In genomic region chr22:45642966-45643365, GRCh38 we compare ENCODE assay signal across 19 cellular contexts.
"Had no signal": no experiment of that assay in that cellular context is flagged by ENCODE, and none has a peak within 500 bp of the region (broad histone marks: within the 10 kb centered on the region; RNA-seq: fewer than 3 reads in every experiment).

No MANE protein-coding gene starts in this region.

- DNase-seq: activated CD4-positive, alpha-beta T cell treated with anti-CD3 and anti-CD28 coated beads, Interleukin-2, amount 50 U/mL, for 1 hour; activated gamma-delta T cell treated with Interleukin-2 at 50 U/mL for 16 hours; activated T-cell treated with anti-CD3 and anti-CD28 coated beads for 4 hours; cerebellar nuclear complex; cortex of kidney; effector CD8-positive, alpha-beta T cell; kidney; sigmoid colon; stimulated activated CD4-positive, alpha-beta T cell treated with anti-CD3 and anti-CD28 coated beads, Interleukin-4, amount 100 ng/mL, for 4 hours; stimulated activated naive CD4-positive, alpha-beta T cell; T-cell had no signal

- H3K27ac Mint-ChIP-seq: activated naive CD8-positive, alpha-beta T cell; activated T-helper 1 cell treated with anti-CD3 and anti-CD28 coated beads, Interleukin-12 subunit alpha, Interleukin-12 subunit beta, Interleukin-2, Interleukin-4 antibody, amounts not matched to agents 30 ng/mL and 10 ng/mL and 1 ng/mL, durations not matched to agents 14 hours and 24 hours and 36 hours; T-cell had no signal

- H3K9me3 ChIP-seq: esophagus muscularis mucosa, neutrophil, sigmoid colon had no signal

- ATAC-seq: activated CD4-positive, CD25-positive, alpha-beta regulatory T cell treated with anti-CD3 and anti-CD28 coated beads, Interleukin-2, amount 50 U/mL, for 24 hours; left lobe of liver; natural killer cell treated with Interleukin-12 subunit alpha and Interleukin-12 subunit beta and Interleukin-15 and Interleukin-18, amount 100 ng/mL, for 72 hours; T-cell had no signal

- H3K27ac ChIP-seq: esophagus muscularis mucosa, neutrophil, sigmoid colon had no signal

- H3K36me3 Mint-ChIP-seq: activated naive CD8-positive, alpha-beta T cell; natural killer cell treated with Interleukin-12 subunit alpha and Interleukin-12 subunit beta and Interleukin-15 and Interleukin-18, amount 100 ng/mL, for 72 hours; T-cell had no signal

- H3K9me3 Mint-ChIP-seq: activated T-helper 1 cell treated with anti-CD3 and anti-CD28 coated beads, Interleukin-12 subunit alpha, Interleukin-12 subunit beta, Interleukin-2, Interleukin-4 antibody, amounts not matched to agents 30 ng/mL and 10 ng/mL and 1 ng/mL, durations not matched to agents 14 hours and 24 hours and 36 hours; natural killer cell treated with Interleukin-12 subunit alpha and Interleukin-12 subunit beta and Interleukin-15 and Interleukin-18, amount 100 ng/mL, for 72 hours; T-cell had no signal

- H3K4me3 Mint-ChIP-seq: activated naive CD8-positive, alpha-beta T cell; activated T-helper 1 cell treated with anti-CD3 and anti-CD28 coated beads, Interleukin-12 subunit alpha, Interleukin-12 subunit beta, Interleukin-2, Interleukin-4 antibody, amounts not matched to agents 30 ng/mL and 10 ng/mL and 1 ng/mL, durations not matched to agents 14 hours and 24 hours and 36 hours; natural killer cell treated with Interleukin-12 subunit alpha and Interleukin-12 subunit beta and Interleukin-15 and Interleukin-18, amount 100 ng/mL, for 72 hours; T-cell had no signal

- H3K36me3 ChIP-seq: esophagus muscularis mucosa, neutrophil, sigmoid colon had no signal

- H3K4me3 ChIP-seq: esophagus muscularis mucosa, lung, sigmoid colon had no signal
